ENCODE assay signal across 1 cellular context in genomic region chr19:34998777-34999497, GRCh38.
A peak's percentile ranks its signal among the peaks of the same experiment; 100 is the strongest.
TF ChIP-seq lines count a peak whose summit lies in the region.

No MANE protein-coding gene starts in this region.

TF ChIP-seq in HEK293, 187 proteins besides CTCF, POLR2A, EP300 and RAD21 (continued from another document):
- TF ChIP-seq ZNF621 (tag by site-specific recombination; IDR thresholded peaks at IDR 0.05) (0 out of 2 replicates have a peak, but pooled peaks have one; percentile 62), EGR2 (tag by site-specific recombination; IDR thresholded peaks at IDR 0.05; ENCODE audit: low read depth) (0 out of 2 replicates have a peak, but pooled peaks have one; percentile 9), GLI4 (tag by site-specific recombination; IDR thresholded peaks at IDR 0.05) (no peak), ZNF426 (tag by site-specific recombination; IDR thresholded peaks at IDR 0.05) (no peak), ZNF214 (tag by site-specific recombination; IDR thresholded peaks at IDR 0.05; ENCODE audit: borderline replicate concordance) (no peak), ZNF112 (tag by site-specific recombination; IDR thresholded peaks at IDR 0.05) (no peak), BCL11B (tag by site-specific recombination; IDR thresholded peaks at IDR 0.05; ENCODE audit: low read depth) (no peak), ZNF221 (tag by site-specific recombination; IDR thresholded peaks at IDR 0.05; ENCODE audit: borderline replicate concordance) (no peak), ZNF292 (tag by site-specific recombination; IDR thresholded peaks at IDR 0.05; ENCODE audit: borderline replicate concordance, low read depth) (no peak), ZNF518A (tag by site-specific recombination; conservative IDR thresholded peaks at IDR 0.05; ENCODE audit: low read depth) (no peak; the same call in 1 of the 2 replicates)
